ENCODE assay signal across 1 cellular context in the genomic region with DNA sequence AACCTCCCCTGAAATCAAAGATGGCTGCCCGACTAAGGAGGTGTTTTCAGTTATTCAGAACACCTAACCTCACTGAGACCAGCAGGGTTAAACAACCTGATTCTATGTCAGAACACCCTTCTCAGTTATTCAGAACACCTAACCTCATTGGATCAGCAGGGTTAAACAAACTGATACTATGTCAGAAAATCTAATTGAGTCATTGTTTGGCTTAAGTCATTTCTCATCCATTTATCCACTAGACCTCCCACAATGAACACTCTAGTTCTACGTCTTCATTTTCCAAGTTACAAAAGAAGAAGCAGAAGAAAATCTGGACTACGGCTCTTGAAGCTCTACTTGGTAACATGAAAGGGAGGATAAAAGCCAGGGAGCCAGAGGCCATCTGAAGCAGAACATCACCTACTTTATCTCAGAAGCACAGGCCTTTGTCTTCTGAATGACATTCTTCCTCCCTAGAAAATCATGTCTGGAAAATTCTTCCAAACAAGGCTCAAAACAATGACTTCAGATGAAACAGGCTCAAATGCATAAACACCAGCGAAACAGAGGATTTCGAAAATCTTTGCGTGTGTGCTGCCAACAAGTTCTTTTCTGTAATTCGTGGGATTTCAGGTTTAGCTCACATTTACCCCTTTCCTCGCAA.
TF ChIP-seq lines count a peak whose summit lies in the region.

No MANE protein-coding gene starts in this region.

TF ChIP-seq in A549, 52 proteins besides CTCF, POLR2A, EP300 and RAD21 (continued from another document):
- TF ChIP-seq, protein P1, sequence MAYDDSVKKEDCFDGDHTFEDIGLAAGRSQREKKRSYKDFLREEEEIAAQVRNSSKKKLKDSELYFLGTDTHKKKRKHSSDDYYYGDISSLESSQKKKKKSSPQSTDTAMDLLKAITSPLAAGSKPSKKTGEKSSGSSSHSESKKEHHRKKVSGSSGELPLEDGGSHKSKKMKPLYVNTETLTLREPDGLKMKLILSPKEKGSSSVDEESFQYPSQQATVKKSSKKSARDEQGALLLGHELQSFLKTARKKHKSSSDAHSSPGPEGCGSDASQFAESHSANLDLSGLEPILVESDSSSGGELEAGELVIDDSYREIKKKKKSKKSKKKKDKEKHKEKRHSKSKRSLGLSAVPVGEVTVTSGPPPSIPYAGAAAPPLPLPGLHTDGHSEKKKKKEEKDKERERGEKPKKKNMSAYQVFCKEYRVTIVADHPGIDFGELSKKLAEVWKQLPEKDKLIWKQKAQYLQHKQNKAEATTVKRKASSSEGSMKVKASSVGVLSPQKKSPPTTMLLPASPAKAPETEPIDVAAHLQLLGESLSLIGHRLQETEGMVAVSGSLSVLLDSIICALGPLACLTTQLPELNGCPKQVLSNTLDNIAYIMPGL (CRISPR knock-in tag; IDR thresholded peaks at IDR 0.05; ENCODE audit: borderline replicate concordance): no peak
- TF ChIP-seq FOSL2 (IDR thresholded peaks at IDR 0.05) (peak; percentile 47; the same call in 1 of the 2 replicates), FOSL2 (CRISPR knock-in tag; IDR thresholded peaks at IDR 0.05) (peak; percentile 58), TFCP2L1 (CRISPR knock-in tag; IDR thresholded peaks at IDR 0.05) (no peak), SMC3 (IDR thresholded peaks at IDR 0.05) (no peak), KDM5A (IDR thresholded peaks at IDR 0.05) (no peak), POLR2AphosphoS2 (conservative IDR thresholded peaks at IDR 0.05; ENCODE audit: low read length) (no peak)
- TF ChIP-seq, protein P2, sequence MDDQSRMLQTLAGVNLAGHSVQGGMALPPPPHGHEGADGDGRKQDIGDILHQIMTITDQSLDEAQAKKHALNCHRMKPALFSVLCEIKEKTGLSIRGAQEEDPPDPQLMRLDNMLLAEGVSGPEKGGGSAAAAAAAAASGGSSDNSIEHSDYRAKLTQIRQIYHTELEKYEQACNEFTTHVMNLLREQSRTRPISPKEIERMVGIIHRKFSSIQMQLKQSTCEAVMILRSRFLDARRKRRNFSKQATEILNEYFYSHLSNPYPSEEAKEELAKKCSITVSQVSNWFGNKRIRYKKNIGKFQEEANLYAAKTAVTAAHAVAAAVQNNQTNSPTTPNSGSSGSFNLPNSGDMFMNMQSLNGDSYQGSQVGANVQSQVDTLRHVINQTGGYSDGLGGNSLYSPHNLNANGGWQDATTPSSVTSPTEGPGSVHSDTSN (IDR thresholded peaks at IDR 0.05): 0 out of 2 replicates have a peak, but pooled peaks have one; percentile 41
TF ChIP-seq in A549: peak in this region for 5.
